1 cellular context compared by ENCODE assay signal in genomic region chr17:77247048-77247541, GRCh38.
TF ChIP-seq lines count a peak whose summit lies in the region.

No MANE protein-coding gene starts in this region.

TF ChIP-seq in HepG2, 621 proteins besides CTCF, POLR2A, EP300 and RAD21 (continued from another document):
- TF ChIP-seq ZNF687 (CRISPR knock-in tag; IDR thresholded peaks at IDR 0.05) (peak; percentile 78), ZNF546 (CRISPR knock-in tag; conservative IDR thresholded peaks at IDR 0.05) (no peak), ZNF512 (CRISPR knock-in tag; IDR thresholded peaks at IDR 0.05) (no peak), KLF16 (CRISPR knock-in tag; IDR thresholded peaks at IDR 0.05) (peak in 1 of 2 experiments; percentile 80; a peak in 1 of 4 replicates), HMG20A (CRISPR knock-in tag; IDR thresholded peaks at IDR 0.05; ENCODE audit: borderline replicate concordance) (no peak), ZBTB14 (CRISPR knock-in tag; IDR thresholded peaks at IDR 0.05) (no peak), IRF2 (CRISPR knock-in tag; IDR thresholded peaks at IDR 0.05) (peak; percentile 65), HBP1 (CRISPR knock-in tag; IDR thresholded peaks at IDR 0.05; ENCODE audit: low read depth) (peak; percentile 48; the same call in 1 of the 2 replicates), SRF (IDR thresholded peaks at IDR 0.05; ENCODE audit: low read depth, low read length) (no peak), JDP2 (CRISPR knock-in tag; IDR thresholded peaks at IDR 0.05; ENCODE audit: borderline replicate concordance) (no peak), ZNF460 (CRISPR knock-in tag; IDR thresholded peaks at IDR 0.05; ENCODE audit: borderline replicate concordance) (peak; percentile 15; the same call in 1 of the 2 replicates), ARID5B (CRISPR knock-in tag; IDR thresholded peaks at IDR 0.05) (peak; percentile 57; the same call in 1 of the 2 replicates), HOMEZ (CRISPR knock-in tag; IDR thresholded peaks at IDR 0.05; ENCODE audit: low read depth) (no peak), BRF2 (CRISPR knock-in tag; IDR thresholded peaks at IDR 0.05) (no peak)
